In the genomic region with DNA sequence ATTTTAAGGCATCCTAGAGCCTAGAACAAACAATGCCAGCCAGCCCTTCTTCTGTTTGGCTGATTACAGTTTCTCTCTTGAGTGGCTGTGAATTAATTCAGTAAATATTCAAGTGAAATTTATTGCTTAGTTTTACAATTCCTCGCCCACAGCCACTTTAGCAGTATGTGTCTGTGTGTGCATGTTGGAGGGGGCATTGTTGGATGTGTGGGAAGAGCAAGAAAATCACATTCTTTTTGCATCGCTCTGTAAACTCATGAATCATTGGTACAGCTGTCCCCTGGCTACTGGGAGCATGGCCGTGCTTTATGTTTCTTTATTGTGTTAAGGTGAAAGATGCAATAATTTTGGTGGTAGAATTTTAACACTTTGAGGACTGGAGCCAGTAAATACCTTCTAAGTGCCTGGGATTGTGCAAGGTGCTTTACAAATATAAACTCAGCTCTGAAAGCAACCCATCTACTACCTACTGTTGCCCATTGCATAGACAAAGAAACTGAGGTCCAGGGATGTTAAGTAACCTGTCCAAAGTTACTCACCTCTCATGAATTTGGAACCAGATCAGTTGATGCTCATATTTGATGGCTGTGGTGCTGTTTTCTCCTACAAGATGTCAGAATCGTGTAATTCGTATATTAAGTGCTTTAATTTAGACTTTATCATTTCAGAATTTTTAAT, we compare ENCODE assay signal across 11 cellular contexts.
DNase-seq lines count a peak whose midpoint lies in the region; ATAC-seq, FAIRE-seq and TF ChIP-seq lines count a peak whose summit lies in the region.
"Had no signal": no experiment of that assay in that cellular context is flagged by ENCODE, and none has a peak within 500 bp of the region (broad histone marks: within the 10 kb centered on the region; RNA-seq: fewer than 3 reads in every experiment).

No MANE protein-coding gene starts in this region.

- intact Hi-C loops in HepG2 (cut with micrococcal nuclease; ENCODE audit: unreplicated experiment), result no loop called here
- intact Hi-C loops in right lobe of liver (cut with DNase I), result no loop called here

- 85% methylated on average over 5 of the region's 5 CpGs for WGBS in HepG2 (ENCODE audit: low lambda C conversion rate)
- WGBS in right lobe of liver (ENCODE audit: insufficient coverage, low coverage, low lambda C conversion rate, missing lambda C conversion rate), result 74% methylated on average over 5 of the region's 5 CpGs

- TF ChIP-seq CTCF in HepG2 (CRISPR knock-in tag; IDR thresholded peaks at IDR 0.05) (no peak), right lobe of liver (IDR thresholded peaks at IDR 0.05) (no peak), foreskin fibroblast (IDR thresholded peaks at IDR 0.05; ENCODE audit: low read depth, low read length) (no peak)

- no peak for ATAC-seq in HepG2
- no peak for ATAC-seq in right lobe of liver
- ATAC-seq in SK-N-SH treated with all-trans-retinoic acid at 6 μM for 48 hours, result peak; percentile 60; the same call in 2 of the 3 replicates
- no peak for ATAC-seq in GM19397 (IDR thresholded peaks at IDR 0.05; ENCODE audit: unreplicated experiment)

- peaks cover 53% of the 10 kb centered on the region for H3K4me1 ChIP-seq in HepG2 (ENCODE audit: insufficient read depth, low read length)
- peaks cover 0 to 11% (median 4%) of the 10 kb centered on the region in 4 donors for H3K4me1 ChIP-seq in right lobe of liver

- H3K4me3 ChIP-seq in HepG2 (replicated peaks in 1 of 3; ENCODE audit: insufficient read depth in 1 of 3, low read depth in 2 of 3, low read length in 3 of 3) (no peak overlapping the region), right lobe of liver (no peak overlapping the region), foreskin fibroblast (ENCODE audit: low read depth in 1 of 2, low read length in 2 of 2) (no peak overlapping the region)
- H3K4me3 ChIP-seq: BLaER1 treated with 17β-estradiol and CSF1 and Interleukin-3, amounts not matched to agents 10 nM and 100 nM; thoracic aorta had no signal

- H2AFZ ChIP-seq in HepG2 (ENCODE audit: low read length), result no peak overlapping the region

- no peak overlapping the region for H3K9ac ChIP-seq in HepG2 (ENCODE audit: insufficient read depth, low read depth, low read length)
- H3K9ac ChIP-seq: BLaER1 treated with 17β-estradiol and CSF1 and Interleukin-3, amounts not matched to agents 10 nM and 100 nM had no signal

- no TSS peak for BruUV-seq in HepG2 (replicated peaks; lab: Mats Ljungman, UMichigan)

- no peak for TF ChIP-seq EP300 in HepG2 (IDR thresholded peaks at IDR 0.05; ENCODE audit: low read depth in 2 of 2, low read length in 2 of 2)
- no peak for TF ChIP-seq EP300 in HepG2 (CRISPR knock-in tag; IDR thresholded peaks at IDR 0.05; ENCODE audit: borderline replicate concordance)

- CTCF ChIA-PET in HepG2 (lab: Yijun Ruan, JAX; ENCODE audit: low intra/inter-chr PET ratio, low total read pairs), result no interaction called here

- in situ Hi-C loops in HepG2 (cut with HindIII; ENCODE audit: extremely low pct_ligation_motif_present, low pct_unique_long_range_greater_than_20kb), result no loop called here

- FAIRE-seq in HepG2 (lab: Jason Lieb, UNC), result no peak

- peaks cover 7% of the 10 kb centered on the region for H4K20me1 ChIP-seq in HepG2 (ENCODE audit: insufficient read depth, low read length)
- H4K20me1 ChIP-seq: BLaER1 treated with 17β-estradiol and CSF1 and Interleukin-3, amounts not matched to agents 10 nM and 100 nM had no signal

- H3K79me2 ChIP-seq in HepG2 (ENCODE audit: insufficient read depth, low read length), result peaks cover 28% of the 10 kb centered on the region

- no peak for TF ChIP-seq RAD21 in HepG2 (CRISPR knock-in tag; IDR thresholded peaks at IDR 0.05)

- H3K27ac ChIP-seq in HepG2 (ENCODE audit: extremely low read length, insufficient read depth, low read length) (no peak overlapping the region), right lobe of liver (no peak overlapping the region)
- H3K27ac ChIP-seq: BLaER1 treated with 17β-estradiol and CSF1 and Interleukin-3, amounts not matched to agents 10 nM and 100 nM; thoracic aorta had no signal

- no peak for DNase-seq in HepG2 (ENCODE audit: low spot score)
- DNase-seq in right lobe of liver, result no peak
- peak; percentile 70 to 78 for DNase-seq in foreskin fibroblast
- DNase-seq in central memory CD4-positive, alpha-beta T cell, result no peak
- DNase-seq in LoVo (ENCODE audit: low spot score), result no peak
- no peak for DNase-seq in NCI-H2107 (lab: John Stamatoyannopoulos, UW)
- DNase-seq: SHP77 treated with DMSO at 0.1 percent for 48 hours had no signal

- TF ChIP-seq POLR2A in HepG2 (IDR thresholded peaks at IDR 0.05; ENCODE audit: insufficient read depth in 1 of 2, low read depth in 2 of 2, low read length in 2 of 2) (no peak), right lobe of liver (IDR thresholded peaks at IDR 0.05) (no peak)

- H3K27me3 ChIP-seq in HepG2 (ENCODE audit: control insufficient read depth in 1 of 2, insufficient read depth in 2 of 2, low read length in 2 of 2) (no peaks in the 10 kb centered on the region), right lobe of liver (no peaks in the 10 kb centered on the region)
- H3K27me3 ChIP-seq: BLaER1 treated with 17β-estradiol and CSF1 and Interleukin-3, amounts not matched to agents 10 nM and 100 nM had no signal

- H3K9me3 ChIP-seq in HepG2 (ENCODE audit: low read length), result no peaks in the 10 kb centered on the region
- H3K9me3 ChIP-seq in right lobe of liver, result no peaks in the 10 kb centered on the region
- H3K9me3 ChIP-seq: BLaER1 treated with 17β-estradiol and CSF1 and Interleukin-3, amounts not matched to agents 10 nM and 100 nM; thoracic aorta had no signal

- H3K36me3 ChIP-seq in HepG2 (replicated peaks in 1 of 2; ENCODE audit: control insufficient read depth in 1 of 2, insufficient read depth in 2 of 2, low read length in 2 of 2), result no peaks in the 10 kb centered on the region; a peak in 1 of 5 replicates
- H3K36me3 ChIP-seq in right lobe of liver, result no peaks in the 10 kb centered on the region
- H3K36me3 ChIP-seq: BLaER1 treated with 17β-estradiol and CSF1 and Interleukin-3, amounts not matched to agents 10 nM and 100 nM; thoracic aorta had no signal

- POLR2A ChIA-PET in HepG2 (lab: Yijun Ruan, JAX), result no interaction called here

- no peak overlapping the region for H3K4me2 ChIP-seq in HepG2 (ENCODE audit: low read depth, low read length)
- H3K4me2 ChIP-seq: BLaER1 treated with 17β-estradiol and CSF1 and Interleukin-3, amounts not matched to agents 10 nM and 100 nM had no signal

TF ChIP-seq in HepG2, 621 proteins besides CTCF, POLR2A, EP300 and RAD21:
- TF ChIP-seq ZNF629 (CRISPR knock-in tag; conservative IDR thresholded peaks at IDR 0.05) (peak; percentile 77), ZZZ3 (CRISPR knock-in tag; IDR thresholded peaks at IDR 0.05; ENCODE audit: borderline replicate concordance) (no peak), ZNF496 (CRISPR knock-in tag; IDR thresholded peaks at IDR 0.05; ENCODE audit: insufficient replicate concordance) (no peak), ZKSCAN5 (CRISPR knock-in tag; IDR thresholded peaks at IDR 0.05) (no peak), FOSL2 (CRISPR knock-in tag; IDR thresholded peaks at IDR 0.05) (peak; percentile 23; the same call in 1 of the 2 replicates), NR3C1 (CRISPR knock-in tag; IDR thresholded peaks at IDR 0.05) (no peak), ZNF253 (CRISPR knock-in tag; IDR thresholded peaks at IDR 0.05; ENCODE audit: borderline replicate concordance) (no peak)

TF ChIP-seq in SK-N-SH treated with all-trans-retinoic acid at 6 μM for 48 hours, 23 proteins besides CTCF, POLR2A, EP300 and RAD21 (continues in another document):
- no peak for TF ChIP-seq ZFP3 (CRISPR knock-in tag; IDR thresholded peaks at IDR 0.05)
- TF ChIP-seq ZFP30 (CRISPR knock-in tag; IDR thresholded peaks at IDR 0.05), result no peak
- TF ChIP-seq, protein P1, sequence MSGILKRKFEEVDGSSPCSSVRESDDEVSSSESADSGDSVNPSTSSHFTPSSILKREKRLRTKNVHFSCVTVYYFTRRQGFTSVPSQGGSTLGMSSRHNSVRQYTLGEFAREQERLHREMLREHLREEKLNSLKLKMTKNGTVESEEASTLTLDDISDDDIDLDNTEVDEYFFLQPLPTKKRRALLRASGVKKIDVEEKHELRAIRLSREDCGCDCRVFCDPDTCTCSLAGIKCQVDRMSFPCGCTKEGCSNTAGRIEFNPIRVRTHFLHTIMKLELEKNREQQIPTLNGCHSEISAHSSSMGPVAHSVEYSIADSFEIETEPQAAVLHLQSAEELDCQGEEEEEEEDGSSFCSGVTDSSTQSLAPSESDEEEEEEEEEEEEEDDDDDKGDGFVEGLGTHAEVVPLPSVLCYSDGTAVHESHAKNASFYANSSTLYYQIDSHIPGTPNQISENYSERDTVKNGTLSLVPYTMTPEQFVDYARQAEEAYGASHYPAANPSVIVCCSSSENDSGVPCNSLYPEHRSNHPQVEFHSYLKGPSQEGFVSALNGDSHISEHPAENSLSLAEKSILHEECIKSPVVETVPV (CRISPR knock-in tag; IDR thresholded peaks at IDR 0.05), result no peak
- no peak for TF ChIP-seq ARNTL (CRISPR knock-in tag; IDR thresholded peaks at IDR 0.05; ENCODE audit: borderline replicate concordance, low read depth)
- no peak for TF ChIP-seq BACH2 (CRISPR knock-in tag; IDR thresholded peaks at IDR 0.05; ENCODE audit: borderline replicate concordance)
- no peak for TF ChIP-seq ZNF565 (CRISPR knock-in tag; conservative IDR thresholded peaks at IDR 0.05; ENCODE audit: low read depth)
- TF ChIP-seq, protein P2, sequence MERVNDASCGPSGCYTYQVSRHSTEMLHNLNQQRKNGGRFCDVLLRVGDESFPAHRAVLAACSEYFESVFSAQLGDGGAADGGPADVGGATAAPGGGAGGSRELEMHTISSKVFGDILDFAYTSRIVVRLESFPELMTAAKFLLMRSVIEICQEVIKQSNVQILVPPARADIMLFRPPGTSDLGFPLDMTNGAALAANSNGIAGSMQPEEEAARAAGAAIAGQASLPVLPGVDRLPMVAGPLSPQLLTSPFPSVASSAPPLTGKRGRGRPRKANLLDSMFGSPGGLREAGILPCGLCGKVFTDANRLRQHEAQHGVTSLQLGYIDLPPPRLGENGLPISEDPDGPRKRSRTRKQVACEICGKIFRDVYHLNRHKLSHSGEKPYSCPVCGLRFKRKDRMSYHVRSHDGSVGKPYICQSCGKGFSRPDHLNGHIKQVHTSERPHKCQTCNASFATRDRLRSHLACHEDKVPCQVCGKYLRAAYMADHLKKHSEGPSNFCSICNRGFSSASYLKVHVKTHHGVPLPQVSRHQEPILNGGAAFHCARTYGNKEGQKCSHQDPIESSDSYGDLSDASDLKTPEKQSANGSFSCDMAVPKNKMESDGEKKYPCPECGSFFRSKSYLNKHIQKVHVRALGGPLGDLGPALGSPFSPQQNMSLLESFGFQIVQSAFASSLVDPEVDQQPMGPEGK (CRISPR knock-in tag; IDR thresholded peaks at IDR 0.05; ENCODE audit: borderline replicate concordance), result no peak
- no peak for TF ChIP-seq ZNF8 (CRISPR knock-in tag; IDR thresholded peaks at IDR 0.05)
- TF ChIP-seq PPARA (CRISPR knock-in tag; IDR thresholded peaks at IDR 0.05; ENCODE audit: borderline replicate concordance), result no peak
- no peak for TF ChIP-seq OSR1 (CRISPR knock-in tag; IDR thresholded peaks at IDR 0.05)

Comparison
In these comparisons a context has a peak if more than half of its experiments do, and no peak if none do; other contexts are left out.
1. DNase-seq: peak in foreskin fibroblast (2 of 2); none in HepG2 (single experiment), right lobe of liver (0 of 3), central memory CD4-positive, alpha-beta T cell (single experiment), LoVo (single experiment) and NCI-H2107 (single experiment).